ENCODE assay signal across 8 cellular contexts in genomic region chr6:109008951-109009760, GRCh38.
DNase-seq lines count a peak whose midpoint lies in the region; ATAC-seq and TF ChIP-seq lines count a peak whose summit lies in the region.

No MANE protein-coding gene starts in this region.

- no peaks in the 10 kb centered on the region for H3K27me3 ChIP-seq in CD4-positive, CD25-positive, alpha-beta regulatory T cell (ENCODE audit: control insufficient read depth, insufficient read depth, low read length)
- H3K27me3 ChIP-seq in endodermal cell (ENCODE audit: control insufficient read depth, insufficient read depth, low read length, poor library complexity, severe bottlenecking): peaks cover 5% of the 10 kb centered on the region

- no peaks in the 10 kb centered on the region for H3K36me3 ChIP-seq in CD4-positive, CD25-positive, alpha-beta regulatory T cell (ENCODE audit: control insufficient read depth, insufficient read depth, low read length)
- H3K36me3 ChIP-seq in endodermal cell (ENCODE audit: control insufficient read depth, insufficient read depth, low read length) (no peaks in the 10 kb centered on the region), mesodermal cell (ENCODE audit: control insufficient read depth, insufficient read depth, low read length) (no peaks in the 10 kb centered on the region)

- H3K9me3 Mint-ChIP-seq in CD4-positive, CD25-positive, alpha-beta regulatory T cell: no peaks in the 10 kb centered on the region
- no peaks in the 10 kb centered on the region for H3K9me3 Mint-ChIP-seq in endodermal cell

- peak overlapping the region; percentile 97 to 99 (median 98) for H3K4me3 Mint-ChIP-seq in CD4-positive, CD25-positive, alpha-beta regulatory T cell
- peak overlapping the region; percentile 79 for H3K4me3 Mint-ChIP-seq in endodermal cell

- peaks cover 4% of the 10 kb centered on the region for H3K36me3 Mint-ChIP-seq in CD4-positive, CD25-positive, alpha-beta regulatory T cell
- H3K36me3 Mint-ChIP-seq in endodermal cell (ENCODE audit: low read depth): no peaks in the 10 kb centered on the region

- peaks cover 14% of the 10 kb centered on the region for H3K27me3 Mint-ChIP-seq in CD4-positive, CD25-positive, alpha-beta regulatory T cell
- H3K27me3 Mint-ChIP-seq in endodermal cell (ENCODE audit: insufficient read depth): peaks cover 1% of the 10 kb centered on the region

- WGBS in endodermal cell (ENCODE audit: insufficient coverage in 1 of 2, insufficient read length in 1 of 2), 2 experiments: 0% methylated on average over 19 to 89 of the region's 89 CpGs
- 0% methylated on average over 68 to 86 of the region's 89 CpGs for WGBS in mesodermal cell (ENCODE audit: insufficient coverage in 2 of 2), 2 experiments

- no peaks in the 10 kb centered on the region for H3K9me3 ChIP-seq in CD4-positive, CD25-positive, alpha-beta regulatory T cell (ENCODE audit: control insufficient read depth in 2 of 2, low read length in 2 of 2)
- H3K9me3 ChIP-seq in endodermal cell (ENCODE audit: control insufficient read depth, low read length) (no peaks in the 10 kb centered on the region), mesodermal cell (ENCODE audit: control insufficient read depth, low read length) (no peaks in the 10 kb centered on the region)

- H3K4me1 Mint-ChIP-seq in CD4-positive, CD25-positive, alpha-beta regulatory T cell: peaks cover 25 to 71% (median 55%) of the 10 kb centered on the region in 4 donors
- peaks cover 20% of the 10 kb centered on the region for H3K4me1 Mint-ChIP-seq in endodermal cell

- peak overlapping the region; percentile 98 for H3K4me3 ChIP-seq in CD4-positive, CD25-positive, alpha-beta regulatory T cell (ENCODE audit: low read depth, low read length)
- H3K4me3 ChIP-seq in endodermal cell (ENCODE audit: low read length) (peak overlapping the region; percentile 86), mesodermal cell (ENCODE audit: extremely low read depth, insufficient read depth, low read length, poor library complexity, severe bottlenecking) (peak overlapping the region; percentile 92)

- peak; percentile 25 for TF ChIP-seq CTCF in endodermal cell (conservative IDR thresholded peaks at IDR 0.05)

- peak; percentile 88 to 93 (median 91) for DNase-seq in CD4-positive, CD25-positive, alpha-beta regulatory T cell
- DNase-seq in HS-27A (ENCODE audit: low read depth): peak; percentile 34
- peak; percentile 76 to 89 for DNase-seq in NOMO-1 (lab: John Stamatoyannopoulos, UW; ENCODE audit: unreplicated experiment in 2 of 2)
- peak; percentile 61 for DNase-seq in activated CD8-positive, alpha-beta memory T cell treated with anti-CD3 and anti-CD28 coated beads, Interleukin-2, amount 50 U/mL, for 24 hours (ENCODE audit: extremely low read depth)
- peak; percentile 96 for DNase-seq in endodermal cell
- DNase-seq in stimulated activated CD8-positive, alpha-beta memory T cell treated with anti-CD3 and anti-CD28 coated beads, Interleukin-15, amount 100 ng/mL, for 1 hour (ENCODE audit: low read depth): peak; percentile 82

- peak; percentile 96 to 98 for ATAC-seq in CD4-positive, CD25-positive, alpha-beta regulatory T cell (ENCODE audit: low read depth in 2 of 2)
- peak; percentile 97 for ATAC-seq in GM19463 (IDR thresholded peaks at IDR 0.05; ENCODE audit: unreplicated experiment)

- peak overlapping the region; percentile 54 for H3K9ac ChIP-seq in endodermal cell (ENCODE audit: extremely low read depth, low read length, poor library complexity, severe bottlenecking)

- H3K4me1 ChIP-seq in CD4-positive, CD25-positive, alpha-beta regulatory T cell (ENCODE audit: control insufficient read depth, insufficient read depth, low read length, poor library complexity, severe bottlenecking): peaks cover 36% of the 10 kb centered on the region
- H3K4me1 ChIP-seq in endodermal cell (ENCODE audit: control insufficient read depth, insufficient read depth, low read length) (no peaks in the 10 kb centered on the region), mesodermal cell (ENCODE audit: control insufficient read depth, insufficient read depth, low read length, poor library complexity, severe bottlenecking) (peaks cover 6% of the 10 kb centered on the region)

- H3K27ac Mint-ChIP-seq in CD4-positive, CD25-positive, alpha-beta regulatory T cell: peak overlapping the region; percentile 97 to 99 (median 98)
- H3K27ac Mint-ChIP-seq in endodermal cell: peak overlapping the region; percentile 96

- peak overlapping the region; percentile 93 for H3K27ac ChIP-seq in CD4-positive, CD25-positive, alpha-beta regulatory T cell (ENCODE audit: insufficient read depth, low read length, poor library complexity, severe bottlenecking)
- H3K27ac ChIP-seq in endodermal cell (ENCODE audit: low read depth, low read length) (peak overlapping the region; percentile 6), mesodermal cell (ENCODE audit: low read depth, low read length, severe bottlenecking) (peak overlapping the region; percentile 45)

Comparison
In these comparisons a context has a peak if more than half of its experiments do, and no peak if none do; other contexts are left out.
1. Peak in every context shown above with its lines: DNase-seq, ATAC-seq, H3K4me3 ChIP-seq and H3K27ac ChIP-seq.
2. DNase-seq: peak in every context shown above with its lines; median percentile 96 in endodermal cell; 91 in CD4-positive, CD25-positive, alpha-beta regulatory T cell; 82 in NOMO-1; 82 in stimulated activated CD8-positive, alpha-beta memory T cell treated with anti-CD3 and anti-CD28 coated beads, Interleukin-15, amount 100 ng/mL, for 1 hour; 61 in activated CD8-positive, alpha-beta memory T cell treated with anti-CD3 and anti-CD28 coated beads, Interleukin-2, amount 50 U/mL, for 24 hours; 34 in HS-27A.
3. H3K27ac ChIP-seq: peak in every context shown above with its lines; median percentile 93 in CD4-positive, CD25-positive, alpha-beta regulatory T cell; 45 in mesodermal cell; 6 in endodermal cell.